ENCODE assay signal across 9 cellular contexts in genomic region chr19:51417107-51417806, GRCh38. TPM values are rescaled to one million over a fixed set of nuclear protein-coding genes. Genes with fewer than 3 reads are reported as not detected.
DNase-seq lines count a peak whose midpoint lies in the region; ATAC-seq and TF ChIP-seq lines count a peak whose summit lies in the region.
"Had no signal": no experiment of that assay in that cellular context is flagged by ENCODE, and none has a peak within 500 bp of the region (broad histone marks: within the 10 kb centered on the region; RNA-seq: fewer than 3 reads in every experiment).

Gene SIGLEC10 (minus strand): TSS chr19:51417642. CDS start chr19:51417581, 61 bp downstream.

- POLR2A ChIA-PET in CD4-positive, alpha-beta memory T cell (lab: Charles Lee; ENCODE audit: partially characterized antibody) = interaction anchor here (0.6 kb wide), 1 partner anchor 19 kb away, joined by 3 read pairs; no protein-coding TSS in a partner anchor

- no peaks in the 10 kb centered on the region for H4K20me1 ChIP-seq in OCI-LY1 (ENCODE audit: insufficient read depth, low read length)

- peak within 1 kb of the TSS in 1 of 7 donors; percentile 27 for H3K27ac Mint-ChIP-seq in CD4-positive, alpha-beta memory T cell

- TF ChIP-seq EP300 in upper lobe of left lung (IDR thresholded peaks at IDR 0.05) = no peak

- peak; percentile 19 for DNase-seq in fibroblast of the aortic adventitia (ENCODE audit: low read depth)
- peak; percentile 75 to 77 for DNase-seq in upper lobe of left lung
- no peak for DNase-seq in CD4-positive, alpha-beta memory T cell
- no peak for DNase-seq in epidermal melanocyte (ENCODE audit: insufficient read length, low spot score)
- DNase-seq in SHP77 (lab: John Stamatoyannopoulos, UW) = no peak

- peaks cover 0 to 5% (median 3%) of the 10 kb centered on the region in 4 donors for H3K4me1 Mint-ChIP-seq in CD4-positive, alpha-beta memory T cell

- peak within 1 kb of the TSS; percentile 93 for H3K4me2 ChIP-seq in OCI-LY1 (ENCODE audit: low read length)

- ATAC-seq in GM21717 (IDR thresholded peaks at IDR 0.05; ENCODE audit: unreplicated experiment) = peak; percentile 55
- peak; percentile 64 to 78 for ATAC-seq in upper lobe of left lung (ENCODE audit: low FRiP score in 2 of 2)

- H3K27ac ChIP-seq in OCI-LY1 (ENCODE audit: low read depth, low read length, poor library complexity, severe bottlenecking) (peak within 1 kb of the TSS; percentile 76), upper lobe of left lung (peak within 1 kb of the TSS; percentile 67 to 80 (median 77))
- no peak within 1 kb of the TSS for H3K27ac ChIP-seq in CD4-positive, alpha-beta memory T cell (ENCODE audit: low read depth, low read length)

- H3K9me3 ChIP-seq in OCI-LY1 (ENCODE audit: low read length) (no peaks in the 10 kb centered on the region), upper lobe of left lung (no peaks in the 10 kb centered on the region)
- H3K9me3 ChIP-seq in CD4-positive, alpha-beta memory T cell (ENCODE audit: control insufficient read depth in 1 of 2, low read length in 2 of 2) = no peaks in the 10 kb centered on the region

- peak within 1 kb of the TSS; percentile 83; the same call in 1 of the 2 replicates for H2AFZ ChIP-seq in OCI-LY1 (ENCODE audit: low read length)

- H3K79me2 ChIP-seq in OCI-LY1 (ENCODE audit: insufficient read depth, low read length) = no peaks in the 10 kb centered on the region

- H3K4me3 Mint-ChIP-seq in CD4-positive, alpha-beta memory T cell = no peak within 1 kb of the TSS

- CTCF ChIA-PET in CD4-positive, alpha-beta memory T cell (lab: Charles Lee; ENCODE audit: partially characterized antibody) = interaction anchor here (0.9 to 7.3 kb wide), 6 partner anchors 14 to 240 kb away, joined by 3 to 51 read pairs (median 4); no protein-coding TSS in a partner anchor

- H3K9ac ChIP-seq in OCI-LY1 (ENCODE audit: low read length) = peak within 1 kb of the TSS; percentile 86

- TF ChIP-seq CTCF in GM12875 (IDR thresholded peaks at IDR 0.05; ENCODE audit: borderline replicate concordance, insufficient read depth, low read depth, low read length) (no peak), OCI-LY1 (IDR thresholded peaks at IDR 0.05; ENCODE audit: low read length) (peak; percentile 9; the same call in 1 of the 2 replicates), fibroblast of the aortic adventitia (IDR thresholded peaks at IDR 0.05; ENCODE audit: insufficient read depth, low read length) (no peak), upper lobe of left lung (IDR thresholded peaks at IDR 0.05) (no peak)

- H3K4me1 ChIP-seq in OCI-LY1 (ENCODE audit: insufficient read depth, low read length, severe bottlenecking) (peaks cover 23% of the 10 kb centered on the region), upper lobe of left lung (peaks cover 0 to 9% (median 3%) of the 10 kb centered on the region in 4 donors)
- H3K4me1 ChIP-seq in CD4-positive, alpha-beta memory T cell (ENCODE audit: insufficient read depth, low read length) = no peaks in the 10 kb centered on the region

- no peaks in the 10 kb centered on the region for H3K9me3 Mint-ChIP-seq in CD4-positive, alpha-beta memory T cell

- intact Hi-C loops in CD4-positive, alpha-beta memory T cell (cut with micrococcal nuclease) = no loop called here

- 42 to 47% methylated on average over 15 to 21 of the region's 21 CpGs for WGBS in upper lobe of left lung, 2 donors

- no peaks in the 10 kb centered on the region for H3K27me3 ChIP-seq in OCI-LY1 (ENCODE audit: insufficient read depth, low read length)
- peaks cover 0 to 3% (median 0%) of the 10 kb centered on the region in 4 donors for H3K27me3 ChIP-seq in upper lobe of left lung
- no peaks in the 10 kb centered on the region for H3K27me3 ChIP-seq in CD4-positive, alpha-beta memory T cell (ENCODE audit: insufficient read depth, low read length)

- H3K9me2 ChIP-seq in OCI-LY1 (ENCODE audit: low read depth, low read length) = no peaks in the 10 kb centered on the region

- peak in 1 of 4 donors; percentile 53 for TF ChIP-seq POLR2A in upper lobe of left lung (IDR thresholded peaks at IDR 0.05)

- no peaks in the 10 kb centered on the region for H3K36me3 Mint-ChIP-seq in CD4-positive, alpha-beta memory T cell

- H3K36me3 ChIP-seq in OCI-LY1 (ENCODE audit: insufficient read depth, low read length) = peaks cover 17% of the 10 kb centered on the region; the same call in 1 of the 2 replicates
- no peaks in the 10 kb centered on the region for H3K36me3 ChIP-seq in upper lobe of left lung
- no peaks in the 10 kb centered on the region for H3K36me3 ChIP-seq in CD4-positive, alpha-beta memory T cell (ENCODE audit: insufficient read depth, low read length)

- peaks cover 12 to 19% of the 10 kb centered on the region in 2 donors for H3K27me3 Mint-ChIP-seq in CD4-positive, alpha-beta memory T cell

- no peaks in the 10 kb centered on the region for H3F3A ChIP-seq in OCI-LY1 (ENCODE audit: insufficient read depth, low read length)

- H3K4me3 ChIP-seq in GM12875 (ENCODE audit: low read depth, low read length) (peak within 1 kb of the TSS; percentile 56), OCI-LY1 (ENCODE audit: low read depth, low read length, poor library complexity, severe bottlenecking) (peak within 1 kb of the TSS; percentile 84), fibroblast of the aortic adventitia (ENCODE audit: low read depth, low read length) (no peak within 1 kb of the TSS), upper lobe of left lung (peak within 1 kb of the TSS in 2 of 4 donors; percentile 13 to 38)
- H3K4me3 ChIP-seq in CD4-positive, alpha-beta memory T cell (ENCODE audit: low read length in 2 of 2) = no peak within 1 kb of the TSS

RNA-seq across cellular contexts. Expression of gene SIGLEC10, which starts in this region (rescaled TPM):
- total RNA-seq in fibroblast of the aortic adventitia (ENCODE audit: low replicate concordance) = not detected in 2 replicates
- 10 to 100 TPM; 13.2 to 76.5 (median 16.9) TPM for total RNA-seq in upper lobe of left lung
- total RNA-seq in CD4-positive, alpha-beta memory T cell = under 1 TPM in 1 of 2 experiments, not detected in 1; 0.12 TPM
- polyA plus RNA-seq in CD4-positive, alpha-beta memory T cell = under 1 TPM in 1 of 2 donors, not detected in 1; 0.39 TPM
- total RNA-seq: bronchial epithelial cell had no signal

Comparison
In these comparisons a context has a peak if more than half of its experiments do, and no peak if none do; other contexts are left out.
1. RNA of gene SIGLEC10 (total RNA-seq): 13.2 to 76.5 TPM in upper lobe of left lung; 0.12 TPM in CD4-positive, alpha-beta memory T cell and not detected in fibroblast of the aortic adventitia; every median in the first group is over 10 times any median in the second.
2. Peak in DNase-seq in fibroblast of the aortic adventitia; RNA of the gene not detected or under 1 TPM.
3. H3K4me3 ChIP-seq: peak in GM12875 (single experiment) and OCI-LY1 (single experiment); none in fibroblast of the aortic adventitia (single experiment) and CD4-positive, alpha-beta memory T cell (0 of 2).
4. DNase-seq: peak in upper lobe of left lung (2 of 2); none in CD4-positive, alpha-beta memory T cell (0 of 5), epidermal melanocyte (single experiment) and SHP77 (0 of 2).